26 cellular contexts compared by ENCODE assay signal in the genomic region with DNA sequence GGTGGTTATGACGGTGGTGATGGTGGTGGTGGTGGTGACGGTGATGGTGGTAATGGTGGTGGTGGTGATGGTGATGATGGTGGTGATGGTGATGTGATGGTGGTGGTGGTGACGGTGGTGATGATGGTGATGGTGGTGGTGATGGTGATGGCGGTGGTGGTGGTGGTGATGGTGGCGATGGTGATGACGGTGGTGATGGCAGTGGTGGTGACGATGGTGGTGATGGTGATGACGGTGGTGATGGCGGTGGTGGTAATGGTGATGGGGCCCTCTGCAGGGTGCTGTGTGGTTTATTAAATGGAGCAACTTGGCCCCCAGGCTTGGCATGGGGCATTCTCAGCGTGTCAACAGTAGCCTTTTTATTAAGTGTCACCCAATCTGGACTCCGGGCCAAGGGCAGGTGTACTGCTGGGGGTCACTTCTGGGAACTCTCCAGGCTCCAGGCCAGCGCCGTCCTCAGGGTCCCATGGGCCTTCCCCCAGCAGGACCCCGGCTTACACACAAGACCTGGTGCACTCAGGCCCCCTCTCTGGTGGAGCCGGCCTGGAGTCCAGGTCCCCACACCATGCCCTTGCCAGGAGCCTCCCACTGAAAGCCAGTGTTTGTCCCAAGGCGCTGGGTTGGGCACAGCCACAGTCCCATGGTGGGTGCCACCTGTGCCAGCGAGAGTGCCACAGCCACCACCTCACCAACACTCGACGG. TPM values are rescaled to one million over a fixed set of nuclear protein-coding genes. Genes with fewer than 3 reads are reported as not detected.
DNase-seq lines count a peak whose midpoint lies in the region; ATAC-seq, FAIRE-seq and TF ChIP-seq lines count a peak whose summit lies in the region.
"Had no signal": no experiment of that assay in that cellular context is flagged by ENCODE, and none has a peak within 500 bp of the region (broad histone marks: within the 10 kb centered on the region; RNA-seq: fewer than 3 reads in every experiment).

No MANE protein-coding gene starts in this region.

- H2AFZ ChIP-seq in HepG2 (ENCODE audit: low read length) (no peak overlapping the region), IMR-90 (replicated peaks; ENCODE audit: low read length, poor library complexity) (no peak overlapping the region)
- H2AFZ ChIP-seq: GM23248 had no signal

- no peak for TF ChIP-seq RAD21 in HepG2 (CRISPR knock-in tag; IDR thresholded peaks at IDR 0.05)
- TF ChIP-seq RAD21 in IMR-90 (IDR thresholded peaks at IDR 0.05; ENCODE audit: low read length) = no peak

- H2BK15ac ChIP-seq in IMR-90 (ENCODE audit: low read depth, low read length) = no peak overlapping the region

- no peak overlapping the region for H2BK20ac ChIP-seq in IMR-90 (ENCODE audit: low read depth, low read length)

- no peak overlapping the region for H4K8ac ChIP-seq in IMR-90 (ENCODE audit: low read depth in 2 of 2, low read length in 2 of 2)

- H3K9me3 Mint-ChIP-seq in immature natural killer cell = no peaks in the 10 kb centered on the region
- H3K9me3 Mint-ChIP-seq in stimulated activated effector memory CD8-positive, alpha-beta T cell treated with anti-CD3 and anti-CD28 coated beads, Interleukin-12 subunit alpha, Interleukin-12 subunit beta, amount 100 ng/mL, for 72 hours = no peaks in the 10 kb centered on the region
- H3K9me3 Mint-ChIP-seq: CD8-positive, alpha-beta T cell; IgD-negative memory B cell had no signal

- POLR2A ChIA-PET in HepG2 (lab: Yijun Ruan, JAX) = no interaction called here
- POLR2A ChIA-PET in IMR-90 (lab: Charles Lee; ENCODE audit: unreplicated experiment) = no interaction called here

- intact Hi-C loops in HepG2 (cut with micrococcal nuclease; ENCODE audit: unreplicated experiment) = no loop called here
- intact Hi-C loops in right lobe of liver (cut with DNase I) = no loop called here
- intact Hi-C loops in IMR-90 (cut with micrococcal nuclease) = no loop called here
- intact Hi-C loops in esophagus muscularis mucosa (cut with DNase I) = no loop called here

- H4K20me1 ChIP-seq in HepG2 (ENCODE audit: insufficient read depth, low read length) (no peaks in the 10 kb centered on the region), IMR-90 (ENCODE audit: insufficient read depth, low read length) (peaks cover 16% of the 10 kb centered on the region; the same call in 1 of the 2 replicates)

- CTCF ChIA-PET in HepG2 (lab: Yijun Ruan, JAX; ENCODE audit: low intra/inter-chr PET ratio, low total read pairs) (no interaction called here), IMR-90 (lab: Yijun Ruan, JAX) (no interaction called here)

- no peak overlapping the region for H3K4me3 Mint-ChIP-seq in immature natural killer cell
- H3K4me3 Mint-ChIP-seq in stimulated activated effector memory CD8-positive, alpha-beta T cell treated with anti-CD3 and anti-CD28 coated beads, Interleukin-12 subunit alpha, Interleukin-12 subunit beta, amount 100 ng/mL, for 72 hours = no peak overlapping the region
- H3K4me3 Mint-ChIP-seq: CD14-positive monocyte; CD8-positive, alpha-beta T cell; HFFc6 had no signal

- no peak overlapping the region for H3K56ac ChIP-seq in IMR-90 (ENCODE audit: extremely low read depth, insufficient read depth, low read length)

- in situ Hi-C loops in HepG2 (cut with HindIII; ENCODE audit: extremely low pct_ligation_motif_present, low pct_unique_long_range_greater_than_20kb) = no loop called here
- in situ Hi-C loops in IMR-90 (cut with MboI; ENCODE audit: low sequenced_read_pairs) = loop anchor here (25.0 kb wide), 1 partner anchor 386 kb away; no protein-coding TSS in a partner anchor

- TF ChIP-seq EP300 in HepG2 (IDR thresholded peaks at IDR 0.05; ENCODE audit: low read depth in 2 of 2, low read length in 2 of 2) (no peak), HepG2 (CRISPR knock-in tag; IDR thresholded peaks at IDR 0.05; ENCODE audit: borderline replicate concordance) (no peak), esophagus muscularis mucosa (IDR thresholded peaks at IDR 0.05) (no peak)

- 91% methylated on average over 15 of the region's 19 CpGs for WGBS in HepG2 (ENCODE audit: low lambda C conversion rate)
- WGBS in right lobe of liver (ENCODE audit: insufficient coverage, low coverage, low lambda C conversion rate, missing lambda C conversion rate) = 65% methylated on average over 9 of the region's 19 CpGs
- WGBS in IMR-90 (ENCODE audit: extremely low coverage in 2 of 2, insufficient read length in 1 of 2), 2 experiments = 97% methylated on average over 6 of the region's 19 CpGs; no CpG with 5 or more reads in 1 of the 2 experiments
- 90% methylated on average over 12 of the region's 19 CpGs for WGBS in esophagus muscularis mucosa

- H3K4me3 ChIP-seq in HepG2 (replicated peaks in 1 of 3; ENCODE audit: insufficient read depth in 1 of 3, low read depth in 2 of 3, low read length in 3 of 3) (no peak overlapping the region), right lobe of liver (no peak overlapping the region), IMR-90 (ENCODE audit: insufficient read depth, low read depth, low read length) (no peak overlapping the region), esophagus muscularis mucosa (no peak overlapping the region)
- H3K4me3 ChIP-seq: BLaER1, GM12878, GM23248 had no signal

- no peak overlapping the region for H4K5ac ChIP-seq in IMR-90 (ENCODE audit: low read depth, low read length)

- H3K27ac ChIP-seq in HepG2 (ENCODE audit: extremely low read length, insufficient read depth, low read length) = no peak overlapping the region
- no peak overlapping the region for H3K27ac ChIP-seq in right lobe of liver
- H3K27ac ChIP-seq in IMR-90 (ENCODE audit: insufficient read depth, low read length) = no peak overlapping the region
- H3K27ac ChIP-seq in esophagus muscularis mucosa (replicated peaks in 1 of 4) = no peak overlapping the region
- H3K27ac ChIP-seq: BLaER1, GM23248, HL-60 had no signal

- no peak overlapping the region for H3K14ac ChIP-seq in IMR-90 (replicated peaks; ENCODE audit: low read depth, low read length)

- H2BK5ac ChIP-seq in IMR-90 (ENCODE audit: low read depth, low read length, poor library complexity, severe bottlenecking) = peak overlapping the region; percentile 58

- 0 out of 2 replicates have a peak, but pooled peaks cover 4% of the 10 kb centered on the region for H3K9me1 ChIP-seq in IMR-90 (ENCODE audit: insufficient read depth, low read length)

- peaks cover 0 to 4% (median 0%) of the 10 kb centered on the region in 3 donors for H3K36me3 Mint-ChIP-seq in immature natural killer cell
- H3K36me3 Mint-ChIP-seq in stimulated activated effector memory CD8-positive, alpha-beta T cell treated with anti-CD3 and anti-CD28 coated beads, Interleukin-12 subunit alpha, Interleukin-12 subunit beta, amount 100 ng/mL, for 72 hours = peaks cover 13% of the 10 kb centered on the region

- DNase-seq in HepG2 (ENCODE audit: low spot score) (no peak), right lobe of liver (no peak), IMR-90 (no peak), immature natural killer cell (no peak), OCI-M2 (lab: John Stamatoyannopoulos, UW; ENCODE audit: unreplicated experiment) (no peak), GM19238 (ENCODE audit: insufficient read length, low spot score) (no peak), esophagus muscularis mucosa (ENCODE audit: extremely low spot score) (no peak)
- DNase-seq in stimulated activated effector memory CD8-positive, alpha-beta T cell treated with anti-CD3 and anti-CD28 coated beads, Interleukin-12 subunit alpha, Interleukin-12 subunit beta, amount 100 ng/mL, for 72 hours (ENCODE audit: low spot score in 2 of 2) = no peak
- DNase-seq: CD8-positive, alpha-beta T cell; DMS 273 treated with DMSO at 0.1 percent for 48 hours; DMS53; DND-41; EL; GM23248; HCEC 1CT; HFFc6; KG1 had no signal

- H2AK9ac ChIP-seq in IMR-90 (replicated peaks; ENCODE audit: low read depth, low read length, poor library complexity) = no peak overlapping the region

- H3K4me2 ChIP-seq in HepG2 (ENCODE audit: low read depth, low read length) (no peak overlapping the region), IMR-90 (ENCODE audit: low read depth, low read length) (no peak overlapping the region)
- H3K4me2 ChIP-seq: BLaER1 had no signal

- no peak for FAIRE-seq in HepG2 (lab: Jason Lieb, UNC)
- FAIRE-seq: A204.1, GM12878 had no signal

- H3K9me3 ChIP-seq in HepG2 (ENCODE audit: low read length) = no peaks in the 10 kb centered on the region
- no peaks in the 10 kb centered on the region for H3K9me3 ChIP-seq in right lobe of liver
- no peaks in the 10 kb centered on the region for H3K9me3 ChIP-seq in IMR-90 (ENCODE audit: control insufficient read depth, insufficient read depth, low read length)
- no peaks in the 10 kb centered on the region for H3K9me3 ChIP-seq in esophagus muscularis mucosa

- TF ChIP-seq POLR2A in HepG2 (IDR thresholded peaks at IDR 0.05; ENCODE audit: insufficient read depth in 1 of 2, low read depth in 2 of 2, low read length in 2 of 2) = no peak
- TF ChIP-seq POLR2A in right lobe of liver (IDR thresholded peaks at IDR 0.05) = no peak
- TF ChIP-seq POLR2A in IMR-90 (IDR thresholded peaks at IDR 0.05; ENCODE audit: low read depth, low read length) = no peak
- TF ChIP-seq POLR2A in esophagus muscularis mucosa (IDR thresholded peaks at IDR 0.05; ENCODE audit: low read depth) = no peak

- H3K9ac ChIP-seq in HepG2 (ENCODE audit: insufficient read depth, low read depth, low read length) (no peak overlapping the region), IMR-90 (ENCODE audit: low read depth, low read length) (no peak overlapping the region)
- H3K9ac ChIP-seq: BLaER1, GM23248 had no signal

- no peak overlapping the region for H3K23ac ChIP-seq in IMR-90 (ENCODE audit: low read depth, low read length)

- no peaks in the 10 kb centered on the region for H3K27me3 ChIP-seq in HepG2 (ENCODE audit: control insufficient read depth in 1 of 2, insufficient read depth in 2 of 2, low read length in 2 of 2)
- no peaks in the 10 kb centered on the region for H3K27me3 ChIP-seq in right lobe of liver
- H3K27me3 ChIP-seq in IMR-90 (ENCODE audit: control insufficient read depth, insufficient read depth, low read length) = no peaks in the 10 kb centered on the region
- no peaks in the 10 kb centered on the region for H3K27me3 ChIP-seq in esophagus muscularis mucosa
- H3K27me3 ChIP-seq: BLaER1 had no signal

- no TSS peak for BruUV-seq in HepG2 (replicated peaks; lab: Mats Ljungman, UMichigan)
- BruUV-seq in IMR-90 (replicated peaks; lab: Mats Ljungman, UMichigan) = no TSS peak

- H3K27me3 Mint-ChIP-seq in immature natural killer cell (ENCODE audit: low read depth in 3 of 3) = peaks cover 5 to 8% (median 6%) of the 10 kb centered on the region in 3 donors
- H3K27me3 Mint-ChIP-seq: IgD-negative memory B cell had no signal

- H2AK5ac ChIP-seq in IMR-90 (ENCODE audit: low read depth, low read length) = no peak overlapping the region

- peak overlapping the region in 4 of 6 donors; percentile 31 to 66 (median 58) for H3K27ac Mint-ChIP-seq in immature natural killer cell
- H3K27ac Mint-ChIP-seq in stimulated activated effector memory CD8-positive, alpha-beta T cell treated with anti-CD3 and anti-CD28 coated beads, Interleukin-12 subunit alpha, Interleukin-12 subunit beta, amount 100 ng/mL, for 72 hours = peak overlapping the region; percentile 78
- H3K27ac Mint-ChIP-seq: CD14-positive monocyte; CD8-positive, alpha-beta T cell; HFFc6; IgD-negative memory B cell had no signal

- peaks cover 0 to 6% of the 10 kb centered on the region in 2 donors for H3K4me1 Mint-ChIP-seq in immature natural killer cell
- peaks cover 16% of the 10 kb centered on the region for H3K4me1 Mint-ChIP-seq in stimulated activated effector memory CD8-positive, alpha-beta T cell treated with anti-CD3 and anti-CD28 coated beads, Interleukin-12 subunit alpha, Interleukin-12 subunit beta, amount 100 ng/mL, for 72 hours
- H3K4me1 Mint-ChIP-seq: CD14-positive monocyte had no signal

- ATAC-seq in HepG2 (no peak), right lobe of liver (no peak), IMR-90 (ENCODE audit: low read depth) (no peak)
- ATAC-seq in stimulated activated effector memory CD8-positive, alpha-beta T cell treated with anti-CD3 and anti-CD28 coated beads, Interleukin-12 subunit alpha, Interleukin-12 subunit beta, amount 100 ng/mL, for 72 hours = no peak
- ATAC-seq: CD8-positive, alpha-beta T cell; GM12878 had no signal

- H3K4me1 ChIP-seq in HepG2 (ENCODE audit: insufficient read depth, low read length) = no peaks in the 10 kb centered on the region
- H3K4me1 ChIP-seq in right lobe of liver = no peaks in the 10 kb centered on the region
- no peaks in the 10 kb centered on the region for H3K4me1 ChIP-seq in IMR-90 (ENCODE audit: control insufficient read depth, insufficient read depth, low read length)
- no peaks in the 10 kb centered on the region for H3K4me1 ChIP-seq in esophagus muscularis mucosa

- dilution Hi-C loops in IMR-90 (cut with HindIII; ENCODE audit: low sequenced_read_pairs, unreplicated experiment) = loop anchor here (25.0 kb wide), 1 partner anchor 111 kb away; no protein-coding TSS in a partner anchor

- no peak overlapping the region for H3K4ac ChIP-seq in IMR-90 (ENCODE audit: low read depth, low read length)

- H4K91ac ChIP-seq in IMR-90 (ENCODE audit: insufficient read depth, low read depth, low read length) = no peak overlapping the region

- H3K36me3 ChIP-seq in HepG2 (replicated peaks in 1 of 2; ENCODE audit: control insufficient read depth in 1 of 2, insufficient read depth in 2 of 2, low read length in 2 of 2) = peaks cover 3 to 13% of the 10 kb centered on the region in 2 experiments; a peak in 4 of 5 replicates
- H3K36me3 ChIP-seq in right lobe of liver = no peaks in the 10 kb centered on the region
- peaks cover 17% of the 10 kb centered on the region for H3K36me3 ChIP-seq in IMR-90 (ENCODE audit: control insufficient read depth, insufficient read depth, low read length)
- H3K36me3 ChIP-seq in esophagus muscularis mucosa = peaks cover under 1 to 66% (median 44%) of the 10 kb centered on the region in 4 donors

- no peaks in the 10 kb centered on the region for H3K79me2 ChIP-seq in HepG2 (ENCODE audit: insufficient read depth, low read length)

- H3K18ac ChIP-seq in IMR-90 (ENCODE audit: low read depth, low read length) = no peak overlapping the region

- H2BK120ac ChIP-seq in IMR-90 (ENCODE audit: low read depth, low read length) = no peak overlapping the region

- H3K79me1 ChIP-seq in IMR-90 (ENCODE audit: low read depth in 1 of 2, low read length in 2 of 2) = peaks cover 0 to 14% of the 10 kb centered on the region in 2 experiments; a peak in 3 of 4 replicates

- TF ChIP-seq CTCF in HepG2 (CRISPR knock-in tag; IDR thresholded peaks at IDR 0.05) = no peak
- no peak for TF ChIP-seq CTCF in right lobe of liver (IDR thresholded peaks at IDR 0.05)
- TF ChIP-seq CTCF in IMR-90 (conservative IDR thresholded peaks at IDR 0.05; ENCODE audit: low read depth, low read length) = no peak
- no peak for TF ChIP-seq CTCF in esophagus muscularis mucosa (IDR thresholded peaks at IDR 0.05)

RNA-seq across cellular contexts. Expression of a gene that starts 8.8 kb away (rescaled TPM):
- total RNA-seq in HepG2 (2016; rRNA removed; fragmentation: Illumina TruSeq; extraction: Trizol) = 9.7 and 10.2 TPM in 2 replicates
- 3.4 and 4.0 TPM in 2 replicates for total RNA-seq in HepG2 (2016; cell fraction: cytosol; rRNA removed; fragmentation: Illumina TruSeq; extraction: Trizol; ENCODE audit: low read depth)
- total RNA-seq in HepG2 (2016; cell fraction: insoluble cytoplasmic fraction; rRNA removed; fragmentation: Illumina TruSeq; extraction: Trizol) = 9.2 and 9.3 TPM in 2 replicates
- total RNA-seq in HepG2 (2016; cell fraction: membrane; rRNA removed; fragmentation: Illumina TruSeq; extraction: Trizol) = 13.2 and 14.3 TPM in 2 replicates
- total RNA-seq in HepG2 (2016; cell fraction: nucleus; rRNA removed; fragmentation: Illumina TruSeq; extraction: Trizol) = 5.6 and 7.3 TPM in 2 replicates
- 5.2 and 5.9 TPM in 2 replicates for polyA plus RNA-seq in HepG2 (2011; rRNA removed)
- polyA plus RNA-seq in HepG2 (2011; cell fraction: cytosol; rRNA removed) = 4.8 and 5.4 TPM in 2 replicates
- polyA plus RNA-seq in HepG2 (2011; cell fraction: nucleus; rRNA removed) = 6.8 and 7.6 TPM in 2 replicates
- polyA plus RNA-seq in HepG2 (2012) = 4.7 and 5.4 TPM in 2 replicates
- 7.5 and 8.3 TPM in 2 replicates for polyA plus RNA-seq in HepG2 (2016; cell fraction: cytosol; fragmentation: Illumina TruSeq; extraction: Trizol; ENCODE audit: low read depth)
- 20.6 and 26.7 TPM in 2 replicates for polyA plus RNA-seq in HepG2 (2016; cell fraction: insoluble cytoplasmic fraction; fragmentation: Illumina TruSeq; extraction: Trizol; ENCODE audit: low read depth)
- 20.0 and 22.1 TPM in 2 replicates for polyA plus RNA-seq in HepG2 (2016; cell fraction: membrane; fragmentation: Illumina TruSeq; extraction: Trizol; ENCODE audit: low read depth)
- polyA plus RNA-seq in HepG2 (2016; cell fraction: nucleus; fragmentation: Illumina TruSeq; extraction: Trizol; ENCODE audit: insufficient read depth, low read depth) = 18.8 and 19.3 TPM in 2 replicates
- 5.3 and 6.3 TPM in 2 replicates for polyA minus RNA-seq in HepG2 (2011; rRNA and poly(A)+ RNA removed; ENCODE audit: low replicate concordance)
- 4.9 and 6.3 TPM in 2 replicates for polyA minus RNA-seq in HepG2 (2011; cell fraction: cytosol; rRNA and poly(A)+ RNA removed)
- polyA minus RNA-seq in HepG2 (2011; cell fraction: nucleus; rRNA and poly(A)+ RNA removed) = 4.8 and 5.2 TPM in 2 replicates
- total RNA-seq in right lobe of liver = 1 to 10 TPM; 1.4 to 2.9 (median 2.5) TPM
- total RNA-seq in IMR-90 (2012; rRNA removed) = 1.1 and 1.4 TPM in 2 replicates
- 5.1 TPM in 2 replicates for polyA plus RNA-seq in IMR-90 (2012; rRNA removed)
- 3.6 and 4.4 TPM in 2 replicates for polyA plus RNA-seq in IMR-90 (2012; cell fraction: cytosol; rRNA removed)
- 6.7 and 6.8 TPM in 2 replicates for polyA plus RNA-seq in IMR-90 (2012; cell fraction: nucleus; rRNA removed; ENCODE audit: low replicate concordance)
- polyA plus RNA-seq in immature natural killer cell = 1 to 10 TPM; 1.3 to 2.6 (median 2.5) TPM
- 1 to 10 TPM; 2.0 to 6.9 (median 4.1) TPM for total RNA-seq in esophagus muscularis mucosa

RNA-seq across cellular contexts. Expression of a gene that starts 11.4 kb away (rescaled TPM):
- total RNA-seq in HepG2 (2016; rRNA removed; fragmentation: Illumina TruSeq; extraction: Trizol) (2,584 and 2,647 TPM in 2 replicates), right lobe of liver (100 to 1,000 TPM; 339 to 696 (median 413) TPM), IMR-90 (2012; rRNA removed) (2,710 and 3,846 TPM in 2 replicates), esophagus muscularis mucosa (1,000 to 10,000 TPM in 2 of 4 donors, 100 to 1,000 TPM in 2; 581 to 2,787 (median 1,391) TPM)
- 3,497 and 3,511 TPM in 2 replicates for total RNA-seq in HepG2 (2016; cell fraction: cytosol; rRNA removed; fragmentation: Illumina TruSeq; extraction: Trizol; ENCODE audit: low read depth)
- 2,606 and 2,768 TPM in 2 replicates for total RNA-seq in HepG2 (2016; cell fraction: insoluble cytoplasmic fraction; rRNA removed; fragmentation: Illumina TruSeq; extraction: Trizol)
- 4,939 and 5,761 TPM in 2 replicates for total RNA-seq in HepG2 (2016; cell fraction: membrane; rRNA removed; fragmentation: Illumina TruSeq; extraction: Trizol)
- 1,156 and 1,166 TPM in 2 replicates for total RNA-seq in HepG2 (2016; cell fraction: nucleus; rRNA removed; fragmentation: Illumina TruSeq; extraction: Trizol)
- polyA plus RNA-seq in HepG2 (2011; rRNA removed) (9,925 and 11,063 TPM in 2 replicates), IMR-90 (2012; rRNA removed) (4,298 and 4,766 TPM in 2 replicates), immature natural killer cell (1,000 to 10,000 TPM in 2 of 3 donors, 100 to 1,000 TPM in 1; 743 to 1,716 (median 1,008) TPM)
- 11,031 and 15,081 TPM in 2 replicates for polyA plus RNA-seq in HepG2 (2011; cell fraction: cytosol; rRNA removed)
- polyA plus RNA-seq in HepG2 (2011; cell fraction: nucleus; rRNA removed) = 5,156 and 5,267 TPM in 2 replicates
- 6,658 and 8,852 TPM in 2 replicates for polyA plus RNA-seq in HepG2 (2012)
- polyA plus RNA-seq in HepG2 (2016; cell fraction: cytosol; fragmentation: Illumina TruSeq; extraction: Trizol; ENCODE audit: low read depth) = 5,362 and 5,590 TPM in 2 replicates
- polyA plus RNA-seq in HepG2 (2016; cell fraction: insoluble cytoplasmic fraction; fragmentation: Illumina TruSeq; extraction: Trizol; ENCODE audit: low read depth) = 3,197 and 3,428 TPM in 2 replicates
- 5,998 and 6,820 TPM in 2 replicates for polyA plus RNA-seq in HepG2 (2016; cell fraction: membrane; fragmentation: Illumina TruSeq; extraction: Trizol; ENCODE audit: low read depth)
- 2,753 and 2,989 TPM in 2 replicates for polyA plus RNA-seq in HepG2 (2016; cell fraction: nucleus; fragmentation: Illumina TruSeq; extraction: Trizol; ENCODE audit: insufficient read depth, low read depth)
- 2,340 and 3,999 TPM in 2 replicates for polyA minus RNA-seq in HepG2 (2011; rRNA and poly(A)+ RNA removed; ENCODE audit: low replicate concordance)
- polyA minus RNA-seq in HepG2 (2011; cell fraction: cytosol; rRNA and poly(A)+ RNA removed) = 1,154 and 1,167 TPM in 2 replicates
- polyA minus RNA-seq in HepG2 (2011; cell fraction: nucleus; rRNA and poly(A)+ RNA removed) = 809 and 896 TPM in 2 replicates
- polyA plus RNA-seq in IMR-90 (2012; cell fraction: cytosol; rRNA removed) = 31,826 and 47,741 TPM in 2 replicates
- polyA plus RNA-seq in IMR-90 (2012; cell fraction: nucleus; rRNA removed; ENCODE audit: low replicate concordance) = 3,277 and 3,813 TPM in 2 replicates

RNA-seq across cellular contexts. Expression of a gene that starts 29.1 kb away (rescaled TPM):
- total RNA-seq in HepG2 (2016; rRNA removed; fragmentation: Illumina TruSeq; extraction: Trizol) = 0.46 and 0.86 TPM in 2 replicates
- total RNA-seq in HepG2 (2016; cell fraction: cytosol; rRNA removed; fragmentation: Illumina TruSeq; extraction: Trizol; ENCODE audit: low read depth) = 0.30 and 0.62 TPM in 2 replicates
- 0.65 and 0.76 TPM in 2 replicates for total RNA-seq in HepG2 (2016; cell fraction: insoluble cytoplasmic fraction; rRNA removed; fragmentation: Illumina TruSeq; extraction: Trizol)
- 0.52 and 0.65 TPM in 2 replicates for total RNA-seq in HepG2 (2016; cell fraction: membrane; rRNA removed; fragmentation: Illumina TruSeq; extraction: Trizol)
- total RNA-seq in HepG2 (2016; cell fraction: nucleus; rRNA removed; fragmentation: Illumina TruSeq; extraction: Trizol) = 0.78 and 0.81 TPM in 2 replicates
- 0.69 and 0.82 TPM in 2 replicates for polyA plus RNA-seq in HepG2 (2011; rRNA removed)
- polyA plus RNA-seq in HepG2 (2011; cell fraction: cytosol; rRNA removed) = 0.46 and 0.94 TPM in 2 replicates
- 1.1 and 1.2 TPM in 2 replicates for polyA plus RNA-seq in HepG2 (2011; cell fraction: nucleus; rRNA removed)
- 0.24 and 0.42 TPM in 2 replicates for polyA plus RNA-seq in HepG2 (2012)
- polyA plus RNA-seq in HepG2 (2016; cell fraction: cytosol; fragmentation: Illumina TruSeq; extraction: Trizol; ENCODE audit: low read depth) = 0.52 and 0.54 TPM in 2 replicates
- polyA plus RNA-seq in HepG2 (2016; cell fraction: insoluble cytoplasmic fraction; fragmentation: Illumina TruSeq; extraction: Trizol; ENCODE audit: low read depth) = 0.67 and 0.91 TPM in 2 replicates
- 0.51 and 0.60 TPM in 2 replicates for polyA plus RNA-seq in HepG2 (2016; cell fraction: membrane; fragmentation: Illumina TruSeq; extraction: Trizol; ENCODE audit: low read depth)
- polyA plus RNA-seq in HepG2 (2016; cell fraction: nucleus; fragmentation: Illumina TruSeq; extraction: Trizol; ENCODE audit: insufficient read depth, low read depth) = 0.97 and 1.1 TPM in 2 replicates
- polyA minus RNA-seq in HepG2 (2011; rRNA and poly(A)+ RNA removed; ENCODE audit: low replicate concordance) = 0.40 TPM in 1 of 2 replicates, not detected in the other
- polyA minus RNA-seq in HepG2 (2011; cell fraction: cytosol; rRNA and poly(A)+ RNA removed) = 0.40 TPM in 1 of 2 replicates, not detected in the other
- polyA minus RNA-seq in HepG2 (2011; cell fraction: nucleus; rRNA and poly(A)+ RNA removed) = 0.26 and 0.75 TPM in 2 replicates
- total RNA-seq in right lobe of liver = not detected
- not detected in 2 replicates for total RNA-seq in IMR-90 (2012; rRNA removed)
- polyA plus RNA-seq in IMR-90 (2012; rRNA removed) = not detected in 2 replicates
- not detected in 2 replicates for polyA plus RNA-seq in IMR-90 (2012; cell fraction: cytosol; rRNA removed)
- not detected in 2 replicates for polyA plus RNA-seq in IMR-90 (2012; cell fraction: nucleus; rRNA removed; ENCODE audit: low replicate concordance)
- not detected for polyA plus RNA-seq in immature natural killer cell
- total RNA-seq in esophagus muscularis mucosa = not detected
- total RNA-seq: CD8-positive, alpha-beta T cell; G401; GM12878; GM23248; H4; HFFc6; HT1080 had no signal
- polyA plus RNA-seq: CD14-positive monocyte, GM12878, GM23248, IgD-negative memory B cell had no signal

RNA-seq across cellular contexts. Expression of a gene that starts 31.2 kb away (rescaled TPM):
- 28.5 and 44.7 TPM in 2 replicates for total RNA-seq in HepG2 (2016; rRNA removed; fragmentation: Illumina TruSeq; extraction: Trizol)
- total RNA-seq in HepG2 (2016; cell fraction: cytosol; rRNA removed; fragmentation: Illumina TruSeq; extraction: Trizol; ENCODE audit: low read depth) = 32.2 and 40.1 TPM in 2 replicates
- total RNA-seq in HepG2 (2016; cell fraction: insoluble cytoplasmic fraction; rRNA removed; fragmentation: Illumina TruSeq; extraction: Trizol) = 24.0 and 53.5 TPM in 2 replicates
- total RNA-seq in HepG2 (2016; cell fraction: membrane; rRNA removed; fragmentation: Illumina TruSeq; extraction: Trizol) = 23.5 and 24.2 TPM in 2 replicates
- 108 and 131 TPM in 2 replicates for total RNA-seq in HepG2 (2016; cell fraction: nucleus; rRNA removed; fragmentation: Illumina TruSeq; extraction: Trizol)
- 21.0 and 22.7 TPM in 2 replicates for polyA plus RNA-seq in HepG2 (2011; rRNA removed)
- polyA plus RNA-seq in HepG2 (2011; cell fraction: cytosol; rRNA removed) = 9.5 and 17.6 TPM in 2 replicates
- 504 and 754 TPM in 2 replicates for polyA plus RNA-seq in HepG2 (2011; cell fraction: nucleus; rRNA removed)
- polyA plus RNA-seq in HepG2 (2012) = 96.2 and 135 TPM in 2 replicates
- polyA plus RNA-seq in HepG2 (2016; cell fraction: cytosol; fragmentation: Illumina TruSeq; extraction: Trizol; ENCODE audit: low read depth) = 12.5 and 12.7 TPM in 2 replicates
- polyA plus RNA-seq in HepG2 (2016; cell fraction: insoluble cytoplasmic fraction; fragmentation: Illumina TruSeq; extraction: Trizol; ENCODE audit: low read depth) = 34.3 and 49.3 TPM in 2 replicates
- 14.2 and 17.2 TPM in 2 replicates for polyA plus RNA-seq in HepG2 (2016; cell fraction: membrane; fragmentation: Illumina TruSeq; extraction: Trizol; ENCODE audit: low read depth)
- 598 and 620 TPM in 2 replicates for polyA plus RNA-seq in HepG2 (2016; cell fraction: nucleus; fragmentation: Illumina TruSeq; extraction: Trizol; ENCODE audit: insufficient read depth, low read depth)
- polyA minus RNA-seq in HepG2 (2011; rRNA and poly(A)+ RNA removed; ENCODE audit: low replicate concordance) = 26.2 and 35.7 TPM in 2 replicates
- polyA minus RNA-seq in HepG2 (2011; cell fraction: cytosol; rRNA and poly(A)+ RNA removed) = 23.2 and 27.1 TPM in 2 replicates
- polyA minus RNA-seq in HepG2 (2011; cell fraction: nucleus; rRNA and poly(A)+ RNA removed) = 70.0 and 71.2 TPM in 2 replicates
- 10 to 100 TPM; 30.3 to 80.8 (median 47.1) TPM for total RNA-seq in right lobe of liver
- total RNA-seq in IMR-90 (2012; rRNA removed) = 0.56 and 0.90 TPM in 2 replicates
- polyA plus RNA-seq in IMR-90 (2012; rRNA removed) = 7.3 and 11.4 TPM in 2 replicates
- polyA plus RNA-seq in IMR-90 (2012; cell fraction: cytosol; rRNA removed) = 15.0 and 17.8 TPM in 2 replicates
- polyA plus RNA-seq in IMR-90 (2012; cell fraction: nucleus; rRNA removed; ENCODE audit: low replicate concordance) = 27.9 and 77.8 TPM in 2 replicates
- under 1 TPM in 1 of 3 donors, not detected in 2; 0.30 TPM for polyA plus RNA-seq in immature natural killer cell
- 100 to 1,000 TPM in 3 of 4 donors, 10 to 100 TPM in 1; 70.1 to 257 (median 150) TPM for total RNA-seq in esophagus muscularis mucosa
- polyA plus RNA-seq: CD14-positive monocyte had no signal
